Comparison of ENCODE assay signal across 10 cellular contexts in genomic region chr4:152258804-152259708, GRCh38.
DNase-seq lines count a peak whose midpoint lies in the region; ATAC-seq, FAIRE-seq and TF ChIP-seq lines count a peak whose summit lies in the region.
"Had no signal": no experiment of that assay in that cellular context is flagged by ENCODE, and none has a peak within 500 bp of the region (broad histone marks: within the 10 kb centered on the region; RNA-seq: fewer than 3 reads in every experiment).

No MANE protein-coding gene starts in this region.

- no peaks in the 10 kb centered on the region for H3K4me1 Mint-ChIP-seq in nephron progenitor cell

- H2BK120ac ChIP-seq in H1 (replicated peaks; ENCODE audit: low read depth, low read length): peak overlapping the region; percentile 34

- peaks cover 19% of the 10 kb centered on the region for H3K36me3 Mint-ChIP-seq in nephron progenitor cell (ENCODE audit: low read depth)

- no peaks in the 10 kb centered on the region for H3K23me2 ChIP-seq in H1 (ENCODE audit: low read depth, low read length)

- TF ChIP-seq EP300 in H1 (IDR thresholded peaks at IDR 0.05; ENCODE audit: borderline replicate concordance in 1 of 2, low read depth in 2 of 2, low read length in 2 of 2): no peak
- no peak for TF ChIP-seq EP300 in ovary (IDR thresholded peaks at IDR 0.05)

- H3K27me3 ChIP-seq in MG63 (no peaks in the 10 kb centered on the region), H1 (replicated peaks in 1 of 4; ENCODE audit: control insufficient read depth in 3 of 4, extremely low read depth in 1 of 4, insufficient read depth in 3 of 4, low read length in 3 of 4) (no peaks in the 10 kb centered on the region), ovary (no peaks in the 10 kb centered on the region)

- no peak overlapping the region for H3K14ac ChIP-seq in H1 (ENCODE audit: insufficient read length)

- H3K4me2 ChIP-seq in H1 (ENCODE audit: insufficient read depth in 1 of 2, low read depth in 2 of 2, low read length in 2 of 2): no peak overlapping the region

- POLR2A ChIA-PET in H1 (lab: Charles Lee; ENCODE audit: partially characterized antibody): no interaction called here

- CTCF ChIA-PET in H1 (lab: Charles Lee; ENCODE audit: partially characterized antibody): no interaction called here

- WGBS in H1 (ENCODE audit: extremely low coverage in 1 of 2, insufficient coverage in 1 of 2, insufficient read length in 1 of 2, insufficient replicate concordance in 2 of 2, low coverage in 1 of 2, low lambda C conversion rate in 2 of 2, missing lambda C conversion rate in 1 of 2), 2 experiments: 89% methylated on average over 8 of the region's 8 CpGs; no CpG with 5 or more reads in 1 of the 2 experiments
- WGBS in ovary, 3 donors: 44 to 48% (median 47%) methylated on average over 8 of the region's 8 CpGs

- peak overlapping the region; percentile 2; the same call in 1 of the 2 replicates for H3K18ac ChIP-seq in H1 (ENCODE audit: extremely low read depth, low read length)

- H4K20me1 ChIP-seq in H1 (replicated peaks in 1 of 2; ENCODE audit: control insufficient read depth in 1 of 2, insufficient read depth in 2 of 2, low read length in 2 of 2): no peaks in the 10 kb centered on the region

- H4K5ac ChIP-seq in H1 (ENCODE audit: insufficient read length, low read depth, low read length): no peak overlapping the region

- H2AK5ac ChIP-seq in H1 (ENCODE audit: low read depth, low read length): no peak overlapping the region

- peak overlapping the region; percentile 81; the same call in 1 of the 2 replicates for H2BK5ac ChIP-seq in H1 (ENCODE audit: low read depth, low read length)

- H3K4me3 ChIP-seq in MG63 (no peak overlapping the region), H1 (ENCODE audit: extremely low read depth in 1 of 4, insufficient read depth in 2 of 4, low read depth in 3 of 4, low read length in 4 of 4) (no peak overlapping the region), ovary (no peak overlapping the region)

- no peak overlapping the region for H3K4me3 Mint-ChIP-seq in nephron progenitor cell

- H3K4ac ChIP-seq in H1 (replicated peaks; ENCODE audit: insufficient read length, low read depth, low read length): no peak overlapping the region

- no peak for FAIRE-seq in H1 (lab: Jason Lieb, UNC)

- no peak for ATAC-seq in GM18867 (IDR thresholded peaks at IDR 0.05; ENCODE audit: unreplicated experiment)

- no peaks in the 10 kb centered on the region for H3K36me3 ChIP-seq in MG63
- H3K36me3 ChIP-seq in H1 (ENCODE audit: control insufficient read depth in 2 of 4, insufficient read depth in 4 of 4, low read length in 3 of 4): no peaks in the 10 kb centered on the region
- no peaks in the 10 kb centered on the region for H3K36me3 ChIP-seq in ovary

- H4K8ac ChIP-seq in H1 (ENCODE audit: extremely low read depth, insufficient read depth, low read length): peak overlapping the region; percentile 82

- no peak overlapping the region for H3K56ac ChIP-seq in H1 (replicated peaks; ENCODE audit: insufficient read length, low read depth, low read length)

- H3K9me3 Mint-ChIP-seq in nephron progenitor cell: peaks cover 36% of the 10 kb centered on the region

- DNase-seq in GM03348 (ENCODE audit: low spot score) (peak; percentile 73), MG63 (peak; percentile 58), H1 (ENCODE audit: low read depth in 1 of 2, low spot score in 2 of 2) (no peak), nephron progenitor cell (no peak), HuH-7 (ENCODE audit: low spot score) (no peak), ovary (no peak), GM19238 (ENCODE audit: insufficient read length, low spot score) (no peak)
- DNase-seq: activated T-cell treated with anti-CD3 and anti-CD28 coated beads for 4 hours, glutamatergic neuron had no signal

- no peaks in the 10 kb centered on the region for H3K79me2 ChIP-seq in H1 (ENCODE audit: control insufficient read depth in 1 of 2, insufficient read depth in 2 of 2, low read length in 2 of 2)

- H3K23ac ChIP-seq in H1 (ENCODE audit: insufficient read length): no peak overlapping the region

- H3K4me1 ChIP-seq in H1 (replicated peaks in 1 of 4; ENCODE audit: control insufficient read depth in 3 of 4, insufficient read depth in 4 of 4, low read length in 3 of 4) (peaks cover 0 to 8% (median 3%) of the 10 kb centered on the region in 4 experiments; a peak in 3 of 7 replicates), ovary (ENCODE audit: insufficient read depth) (no peaks in the 10 kb centered on the region)

- H3K9me3 ChIP-seq in MG63 (peaks cover 19% of the 10 kb centered on the region), H1 (ENCODE audit: insufficient read depth in 2 of 2, low read depth in 1 of 2, low read length in 1 of 2) (no peaks in the 10 kb centered on the region), ovary (no peaks in the 10 kb centered on the region)

- TF ChIP-seq CTCF in H1 (IDR thresholded peaks at IDR 0.05; ENCODE audit: control extremely low read depth in 1 of 3, insufficient read depth in 1 of 3, low read depth in 1 of 3, low read length in 3 of 3): no peak
- no peak for TF ChIP-seq CTCF in nephron progenitor cell (IDR thresholded peaks at IDR 0.05)
- no peak for TF ChIP-seq CTCF in ovary (IDR thresholded peaks at IDR 0.05)

- intact Hi-C loops in ovary (cut with DNase I): no loop called here

- no peak overlapping the region; the same call in 1 of the 2 replicates for H2BK12ac ChIP-seq in H1 (ENCODE audit: low read depth, low read length)

- no peak for TF ChIP-seq RAD21 in H1 (IDR thresholded peaks at IDR 0.05 in 1 of 2, conservative IDR thresholded peaks at IDR 0.05 in 1 of 2; ENCODE audit: low read depth in 2 of 2, low read length in 2 of 2)

- peaks cover 4% of the 10 kb centered on the region for H3K27me3 Mint-ChIP-seq in nephron progenitor cell (ENCODE audit: low read depth, poor library complexity)

- TF ChIP-seq POLR2A in H1 (IDR thresholded peaks at IDR 0.05; ENCODE audit: control extremely low read depth in 1 of 2, low read depth in 2 of 2, low read length in 2 of 2) (no peak), ovary (IDR thresholded peaks at IDR 0.05) (no peak)

- peak overlapping the region; percentile 26 for H4K91ac ChIP-seq in H1 (replicated peaks; ENCODE audit: insufficient read length, low read length)

- H3K27ac Mint-ChIP-seq in nephron progenitor cell: peak overlapping the region; percentile 89

- no peak overlapping the region for H2BK15ac ChIP-seq in H1 (ENCODE audit: low read length)

- no peaks in the 10 kb centered on the region for H3K79me1 ChIP-seq in H1 (ENCODE audit: low read depth, low read length)

- no peak overlapping the region for H3K27ac ChIP-seq in H1 (ENCODE audit: low read depth, low read length)
- H3K27ac ChIP-seq in ovary: no peak overlapping the region

- peak overlapping the region; percentile 79 for H2AFZ ChIP-seq in H1 (ENCODE audit: low read length)

- no peak overlapping the region for H3K9ac ChIP-seq in H1 (replicated peaks in 1 of 4; ENCODE audit: extremely low read depth in 1 of 4, low read depth in 3 of 4, low read length in 3 of 4)

- H2BK20ac ChIP-seq in H1 (ENCODE audit: low read length): peak overlapping the region; percentile 92; the same call in 1 of the 2 replicates

TF ChIP-seq in H1, 55 proteins besides CTCF, POLR2A, EP300 and RAD21:
- no peak for TF ChIP-seq ASH2L (IDR thresholded peaks at IDR 0.05; ENCODE audit: low read length)
- no peak for TF ChIP-seq GTF2F1 (IDR thresholded peaks at IDR 0.05; ENCODE audit: borderline replicate concordance, low read depth, low read length)
- TF ChIP-seq SP1 (IDR thresholded peaks at IDR 0.05; ENCODE audit: low read depth, low read length): no peak
- TF ChIP-seq CREB1 (IDR thresholded peaks at IDR 0.05): no peak
- no peak for TF ChIP-seq TAF7 (optimal IDR thresholded peaks at IDR 0.05; ENCODE audit: borderline replicate concordance, low read depth, low read length)
- peak; percentile 70 for TF ChIP-seq KDM1A (IDR thresholded peaks at IDR 0.05; ENCODE audit: borderline replicate concordance, low read length)
- TF ChIP-seq RXRA (IDR thresholded peaks at IDR 0.05; ENCODE audit: insufficient read depth, low read depth, low read length): no peak
- TF ChIP-seq SAP30 (IDR thresholded peaks at IDR 0.05; ENCODE audit: insufficient read depth, insufficient replicate concordance, low read length): no peak
- no peak for TF ChIP-seq HDAC6 (IDR thresholded peaks at IDR 0.05; ENCODE audit: low read depth, low read length)

Comparison
In these comparisons a context has a peak if more than half of its experiments do, and no peak if none do; other contexts are left out.
1. DNase-seq: peak in GM03348 (single experiment) and MG63 (single experiment); none in H1 (0 of 2), nephron progenitor cell (single experiment), HuH-7 (single experiment), ovary (0 of 5) and GM19238 (single experiment).